ENCODE assay signal across 1 cellular context in genomic region chr3:141312359-141313090, GRCh38.
TF ChIP-seq lines count a peak whose summit lies in the region.

No MANE protein-coding gene starts in this region.

TF ChIP-seq in K562, 482 proteins besides CTCF, POLR2A, EP300 and RAD21 (continued from another document):
- TF ChIP-seq RBM39 (optimal IDR thresholded peaks at IDR 0.05; ENCODE audit: low read depth, low read length) (no peak), ZNF586 (CRISPR knock-in tag; conservative IDR thresholded peaks at IDR 0.05) (peak; percentile 98), POLR2G (IDR thresholded peaks at IDR 0.05; ENCODE audit: low read depth, low read length) (0 out of 2 replicates have a peak, but pooled peaks have one; percentile 14), ZNF253 (CRISPR knock-in tag; conservative IDR thresholded peaks at IDR 0.05) (peak; percentile 97), ZBTB1 (CRISPR knock-in tag; IDR thresholded peaks at IDR 0.05; ENCODE audit: borderline replicate concordance, low read depth) (no peak), RUNX1 (IDR thresholded peaks at IDR 0.05; ENCODE audit: low read depth) (no peak), E2F8 (IDR thresholded peaks at IDR 0.05; ENCODE audit: low read depth, partially characterized antibody) (no peak), CC2D1A (IDR thresholded peaks at IDR 0.05) (no peak), HNRNPUL1 (IDR thresholded peaks at IDR 0.05; ENCODE audit: low read length) (no peak), ATF6 (CRISPR knock-in tag; IDR thresholded peaks at IDR 0.05) (no peak), POLR2AphosphoS5 (IDR thresholded peaks at IDR 0.05; ENCODE audit: control insufficient read depth, insufficient read depth, low read depth, low read length) (peak; percentile 47; the same call in 1 of the 2 replicates), ZNF76 (CRISPR knock-in tag; IDR thresholded peaks at IDR 0.05; ENCODE audit: borderline replicate concordance) (peak; percentile 100), JUN (IDR thresholded peaks at IDR 0.05; ENCODE audit: borderline replicate concordance, low read depth, low read length) (no peak), JUN (CRISPR knock-in tag; IDR thresholded peaks at IDR 0.05; ENCODE audit: borderline replicate concordance) (no peak), MTF1 (CRISPR knock-in tag; IDR thresholded peaks at IDR 0.05; ENCODE audit: borderline replicate concordance) (peak; percentile 99), ELK1 (CRISPR knock-in tag; IDR thresholded peaks at IDR 0.05) (no peak), U2AF1 (optimal IDR thresholded peaks at IDR 0.05; ENCODE audit: low read depth, low read length) (no peak), PTTG1 (tag; IDR thresholded peaks at IDR 0.05; ENCODE audit: low read depth) (peak; percentile 100), CHCHD3 (CRISPR knock-in tag; IDR thresholded peaks at IDR 0.05) (peak; percentile 93; the same call in 1 of the 2 replicates), EGR1 (conservative IDR thresholded peaks at IDR 0.05) (no peak), SIX5 (IDR thresholded peaks at IDR 0.05; ENCODE audit: borderline replicate concordance in 1 of 2, insufficient read depth in 1 of 2, low read depth in 1 of 2, low read length in 2 of 2) (no peak), EP400 (IDR thresholded peaks at IDR 0.05) (peak; percentile 17; the same call in 1 of the 2 replicates), TEAD4 (IDR thresholded peaks at IDR 0.05; ENCODE audit: low read length) (peak; percentile 66; the same call in 1 of the 2 replicates), TEAD4 (CRISPR knock-in tag; IDR thresholded peaks at IDR 0.05; ENCODE audit: borderline replicate concordance) (no peak), FOXA1 (IDR thresholded peaks at IDR 0.05; ENCODE audit: borderline replicate concordance) (no peak), CEBPZ (IDR thresholded peaks at IDR 0.05; ENCODE audit: borderline replicate concordance, low read depth, low read length) (no peak), ETV1 (tag; conservative IDR thresholded peaks at IDR 0.05; ENCODE audit: low read depth) (peak; percentile 94), ZNF217 (CRISPR knock-in tag; IDR thresholded peaks at IDR 0.05) (no peak), CTBP1 (IDR thresholded peaks at IDR 0.05; ENCODE audit: borderline replicate concordance) (peak; percentile 69; the same call in 1 of the 2 replicates), ZNF609 (CRISPR knock-in tag; IDR thresholded peaks at IDR 0.05; ENCODE audit: borderline replicate concordance) (0 out of 2 replicates have a peak, but pooled peaks have one; percentile 8), CBX5 (IDR thresholded peaks at IDR 0.05; ENCODE audit: borderline replicate concordance, low read depth) (no peak; the same call in none of the 2 replicates), ZBTB43 (CRISPR knock-in tag; IDR thresholded peaks at IDR 0.05) (no peak), ARNT (IDR thresholded peaks at IDR 0.05) (no peak), ZNF778 (CRISPR knock-in tag; IDR thresholded peaks at IDR 0.05) (no peak; the same call in 1 of the 2 replicates), ARID3A (IDR thresholded peaks at IDR 0.05; ENCODE audit: borderline replicate concordance, low read depth, low read length) (no peak)
- TF ChIP-seq, protein P1, sequence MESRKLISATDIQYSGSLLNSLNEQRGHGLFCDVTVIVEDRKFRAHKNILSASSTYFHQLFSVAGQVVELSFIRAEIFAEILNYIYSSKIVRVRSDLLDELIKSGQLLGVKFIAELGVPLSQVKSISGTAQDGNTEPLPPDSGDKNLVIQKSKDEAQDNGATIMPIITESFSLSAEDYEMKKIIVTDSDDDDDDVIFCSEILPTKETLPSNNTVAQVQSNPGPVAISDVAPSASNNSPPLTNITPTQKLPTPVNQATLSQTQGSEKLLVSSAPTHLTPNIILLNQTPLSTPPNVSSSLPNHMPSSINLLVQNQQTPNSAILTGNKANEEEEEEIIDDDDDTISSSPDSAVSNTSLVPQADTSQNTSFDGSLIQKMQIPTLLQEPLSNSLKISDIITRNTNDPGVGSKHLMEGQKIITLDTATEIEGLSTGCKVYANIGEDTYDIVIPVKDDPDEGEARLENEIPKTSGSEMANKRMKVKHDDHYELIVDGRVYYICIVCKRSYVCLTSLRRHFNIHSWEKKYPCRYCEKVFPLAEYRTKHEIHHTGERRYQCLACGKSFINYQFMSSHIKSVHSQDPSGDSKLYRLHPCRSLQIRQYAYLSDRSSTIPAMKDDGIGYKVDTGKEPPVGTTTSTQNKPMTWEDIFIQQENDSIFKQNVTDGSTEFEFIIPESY (CRISPR knock-in tag; IDR thresholded peaks at IDR 0.05), result peak; percentile 9; the same call in 1 of the 2 replicates
